ENCODE assay signal across 1 cellular context in the genomic region with DNA sequence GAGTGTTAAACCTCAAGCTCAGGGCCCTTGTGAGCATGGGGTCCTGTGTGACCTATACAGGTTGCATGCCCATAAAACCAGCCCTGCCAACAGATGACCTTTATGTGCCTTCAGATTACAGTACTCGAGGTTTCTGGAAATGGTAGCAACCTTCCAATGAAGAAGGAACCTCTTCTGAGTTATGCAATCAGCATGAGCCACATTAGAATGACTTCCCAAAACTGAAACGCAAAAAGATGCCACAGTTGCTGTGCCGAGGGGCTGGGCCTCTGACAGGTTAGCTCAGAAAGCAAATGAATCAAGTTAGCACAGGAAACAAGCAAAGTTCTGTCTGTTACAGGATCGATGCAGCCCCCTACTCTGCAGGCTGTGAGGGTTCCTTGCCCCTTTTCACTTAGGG.
TF ChIP-seq lines count a peak whose summit lies in the region.

No MANE protein-coding gene starts in this region.

TF ChIP-seq in GM23338, 12 proteins besides CTCF, POLR2A, EP300 and RAD21 (continued from another document):
- TF ChIP-seq, protein P1, sequence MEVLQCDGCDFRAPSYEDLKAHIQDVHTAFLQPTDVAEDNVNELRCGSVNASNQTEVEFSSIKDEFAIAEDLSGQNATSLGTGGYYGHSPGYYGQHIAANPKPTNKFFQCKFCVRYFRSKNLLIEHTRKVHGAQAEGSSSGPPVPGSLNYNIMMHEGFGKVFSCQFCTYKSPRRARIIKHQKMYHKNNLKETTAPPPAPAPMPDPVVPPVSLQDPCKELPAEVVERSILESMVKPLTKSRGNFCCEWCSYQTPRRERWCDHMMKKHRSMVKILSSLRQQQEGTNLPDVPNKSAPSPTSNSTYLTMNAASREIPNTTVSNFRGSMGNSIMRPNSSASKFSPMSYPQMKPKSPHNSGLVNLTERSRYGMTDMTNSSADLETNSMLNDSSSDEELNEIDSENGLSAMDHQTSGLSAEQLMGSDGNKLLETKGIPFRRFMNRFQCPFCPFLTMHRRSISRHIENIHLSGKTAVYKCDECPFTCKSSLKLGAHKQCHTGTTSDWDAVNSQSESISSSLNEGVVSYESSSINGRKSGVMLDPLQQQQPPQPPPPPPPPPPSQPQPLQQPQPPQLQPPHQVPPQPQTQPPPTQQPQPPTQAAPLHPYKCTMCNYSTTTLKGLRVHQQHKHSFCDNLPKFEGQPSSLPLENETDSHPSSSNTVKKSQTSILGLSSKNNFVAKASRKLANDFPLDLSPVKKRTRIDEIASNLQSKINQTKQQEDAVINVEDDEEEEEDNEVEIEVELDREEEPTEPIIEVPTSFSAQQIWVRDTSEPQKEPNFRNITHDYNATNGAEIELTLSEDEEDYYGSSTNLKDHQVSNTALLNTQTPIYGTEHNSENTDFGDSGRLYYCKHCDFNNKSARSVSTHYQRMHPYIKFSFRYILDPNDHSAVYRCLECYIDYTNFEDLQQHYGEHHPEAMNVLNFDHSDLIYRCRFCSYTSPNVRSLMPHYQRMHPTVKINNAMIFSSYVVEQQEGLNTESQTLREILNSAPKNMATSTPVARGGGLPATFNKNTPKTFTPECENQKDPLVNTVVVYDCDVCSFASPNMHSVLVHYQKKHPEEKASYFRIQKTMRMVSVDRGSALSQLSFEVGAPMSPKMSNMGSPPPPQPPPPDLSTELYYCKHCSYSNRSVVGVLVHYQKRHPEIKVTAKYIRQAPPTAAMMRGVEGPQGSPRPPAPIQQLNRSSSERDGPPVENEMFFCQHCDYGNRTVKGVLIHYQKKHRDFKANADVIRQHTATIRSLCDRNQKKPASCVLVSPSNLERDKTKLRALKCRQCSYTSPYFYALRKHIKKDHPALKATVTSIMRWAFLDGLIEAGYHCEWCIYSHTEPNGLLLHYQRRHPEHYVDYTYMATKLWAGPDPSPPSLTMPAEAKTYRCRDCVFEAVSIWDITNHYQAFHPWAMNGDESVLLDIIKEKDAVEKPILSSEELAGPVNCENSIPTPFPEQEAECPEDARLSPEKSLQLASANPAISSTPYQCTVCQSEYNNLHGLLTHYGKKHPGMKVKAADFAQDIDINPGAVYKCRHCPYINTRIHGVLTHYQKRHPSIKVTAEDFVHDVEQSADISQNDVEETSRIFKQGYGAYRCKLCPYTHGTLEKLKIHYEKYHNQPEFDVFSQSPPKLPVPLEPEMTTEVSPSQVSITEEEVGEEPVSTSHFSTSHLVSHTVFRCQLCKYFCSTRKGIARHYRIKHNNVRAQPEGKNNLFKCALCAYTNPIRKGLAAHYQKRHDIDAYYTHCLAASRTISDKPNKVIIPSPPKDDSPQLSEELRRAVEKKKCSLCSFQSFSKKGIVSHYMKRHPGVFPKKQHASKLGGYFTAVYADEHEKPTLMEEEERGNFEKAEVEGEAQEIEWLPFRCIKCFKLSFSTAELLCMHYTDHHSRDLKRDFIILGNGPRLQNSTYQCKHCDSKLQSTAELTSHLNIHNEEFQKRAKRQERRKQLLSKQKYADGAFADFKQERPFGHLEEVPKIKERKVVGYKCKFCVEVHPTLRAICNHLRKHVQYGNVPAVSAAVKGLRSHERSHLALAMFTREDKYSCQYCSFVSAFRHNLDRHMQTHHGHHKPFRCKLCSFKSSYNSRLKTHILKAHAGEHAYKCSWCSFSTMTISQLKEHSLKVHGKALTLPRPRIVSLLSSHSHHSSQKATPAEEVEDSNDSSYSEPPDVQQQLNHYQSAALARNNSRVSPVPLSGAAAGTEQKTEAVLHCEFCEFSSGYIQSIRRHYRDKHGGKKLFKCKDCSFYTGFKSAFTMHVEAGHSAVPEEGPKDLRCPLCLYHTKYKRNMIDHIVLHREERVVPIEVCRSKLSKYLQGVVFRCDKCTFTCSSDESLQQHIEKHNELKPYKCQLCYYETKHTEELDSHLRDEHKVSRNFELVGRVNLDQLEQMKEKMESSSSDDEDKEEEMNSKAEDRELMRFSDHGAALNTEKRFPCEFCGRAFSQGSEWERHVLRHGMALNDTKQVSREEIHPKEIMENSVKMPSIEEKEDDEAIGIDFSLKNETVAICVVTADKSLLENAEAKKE (CRISPR knock-in tag; IDR thresholded peaks at IDR 0.05) = no peak
- TF ChIP-seq ZNF331 (CRISPR knock-in tag; IDR thresholded peaks at IDR 0.05; ENCODE audit: low read depth) (no peak), STAT1 (IDR thresholded peaks at IDR 0.05; ENCODE audit: unreplicated experiment) (no peak), NANOG (IDR thresholded peaks at IDR 0.05; ENCODE audit: borderline replicate concordance) (no peak), EZH2phosphoT487 (IDR thresholded peaks at IDR 0.05; ENCODE audit: unreplicated experiment) (no peak), ZNF114 (CRISPR knock-in tag; IDR thresholded peaks at IDR 0.05) (no peak), CREB1 (CRISPR knock-in tag; IDR thresholded peaks at IDR 0.05; ENCODE audit: low read depth) (no peak), EZH2 (IDR thresholded peaks at IDR 0.05; ENCODE audit: low read depth, unreplicated experiment) (no peak)
- TF ChIP-seq, protein P2, sequence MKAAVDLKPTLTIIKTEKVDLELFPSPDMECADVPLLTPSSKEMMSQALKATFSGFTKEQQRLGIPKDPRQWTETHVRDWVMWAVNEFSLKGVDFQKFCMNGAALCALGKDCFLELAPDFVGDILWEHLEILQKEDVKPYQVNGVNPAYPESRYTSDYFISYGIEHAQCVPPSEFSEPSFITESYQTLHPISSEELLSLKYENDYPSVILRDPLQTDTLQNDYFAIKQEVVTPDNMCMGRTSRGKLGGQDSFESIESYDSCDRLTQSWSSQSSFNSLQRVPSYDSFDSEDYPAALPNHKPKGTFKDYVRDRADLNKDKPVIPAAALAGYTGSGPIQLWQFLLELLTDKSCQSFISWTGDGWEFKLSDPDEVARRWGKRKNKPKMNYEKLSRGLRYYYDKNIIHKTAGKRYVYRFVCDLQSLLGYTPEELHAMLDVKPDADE (IDR thresholded peaks at IDR 0.05) = no peak
- TF ChIP-seq, protein P3, sequence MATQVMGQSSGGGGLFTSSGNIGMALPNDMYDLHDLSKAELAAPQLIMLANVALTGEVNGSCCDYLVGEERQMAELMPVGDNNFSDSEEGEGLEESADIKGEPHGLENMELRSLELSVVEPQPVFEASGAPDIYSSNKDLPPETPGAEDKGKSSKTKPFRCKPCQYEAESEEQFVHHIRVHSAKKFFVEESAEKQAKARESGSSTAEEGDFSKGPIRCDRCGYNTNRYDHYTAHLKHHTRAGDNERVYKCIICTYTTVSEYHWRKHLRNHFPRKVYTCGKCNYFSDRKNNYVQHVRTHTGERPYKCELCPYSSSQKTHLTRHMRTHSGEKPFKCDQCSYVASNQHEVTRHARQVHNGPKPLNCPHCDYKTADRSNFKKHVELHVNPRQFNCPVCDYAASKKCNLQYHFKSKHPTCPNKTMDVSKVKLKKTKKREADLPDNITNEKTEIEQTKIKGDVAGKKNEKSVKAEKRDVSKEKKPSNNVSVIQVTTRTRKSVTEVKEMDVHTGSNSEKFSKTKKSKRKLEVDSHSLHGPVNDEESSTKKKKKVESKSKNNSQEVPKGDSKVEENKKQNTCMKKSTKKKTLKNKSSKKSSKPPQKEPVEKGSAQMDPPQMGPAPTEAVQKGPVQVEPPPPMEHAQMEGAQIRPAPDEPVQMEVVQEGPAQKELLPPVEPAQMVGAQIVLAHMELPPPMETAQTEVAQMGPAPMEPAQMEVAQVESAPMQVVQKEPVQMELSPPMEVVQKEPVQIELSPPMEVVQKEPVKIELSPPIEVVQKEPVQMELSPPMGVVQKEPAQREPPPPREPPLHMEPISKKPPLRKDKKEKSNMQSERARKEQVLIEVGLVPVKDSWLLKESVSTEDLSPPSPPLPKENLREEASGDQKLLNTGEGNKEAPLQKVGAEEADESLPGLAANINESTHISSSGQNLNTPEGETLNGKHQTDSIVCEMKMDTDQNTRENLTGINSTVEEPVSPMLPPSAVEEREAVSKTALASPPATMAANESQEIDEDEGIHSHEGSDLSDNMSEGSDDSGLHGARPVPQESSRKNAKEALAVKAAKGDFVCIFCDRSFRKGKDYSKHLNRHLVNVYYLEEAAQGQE (IDR thresholded peaks at IDR 0.05; ENCODE audit: unreplicated experiment) = no peak
TF ChIP-seq in GM23338: peak in this region for 0.
